In genomic region chr22:21857501-21857914, GRCh38 we compare ENCODE assay signal across 11 cellular contexts. TPM values are rescaled to one million over a fixed set of nuclear protein-coding genes. Genes with fewer than 3 reads are reported as not detected.
DNase-seq lines count a peak whose midpoint lies in the region; ATAC-seq and TF ChIP-seq lines count a peak whose summit lies in the region.
"Had no signal": no experiment of that assay in that cellular context is flagged by ENCODE, and none has a peak within 500 bp of the region (broad histone marks: within the 10 kb centered on the region; RNA-seq: fewer than 3 reads in every experiment).

No MANE protein-coding gene starts in this region.

- no peak for DNase-seq in activated CD8-positive, alpha-beta T cell treated with anti-CD3 and anti-CD28 coated beads for 36 hours
- no peak for DNase-seq in activated CD8-positive, alpha-beta T cell treated with anti-CD3 and anti-CD28 coated beads, Interleukin-2, amount 10 ng/mL, durations not matched to agents 7 days and 5 days
- peak; percentile 8 for DNase-seq in dermis blood vessel endothelial cell
- no peak for DNase-seq in stimulated activated effector memory CD8-positive, alpha-beta T cell treated with anti-CD3 and anti-CD28 coated beads, Interleukin-12 subunit alpha, Interleukin-12 subunit beta, amount 100 ng/mL, for 72 hours (ENCODE audit: low spot score in 2 of 2)
- no peak for DNase-seq in RWPE1 (ENCODE audit: low spot score)
- no peak for DNase-seq in ecto neural progenitor cell (ENCODE audit: low spot score)
- DNase-seq: MM.1S; stimulated activated CD4-positive, alpha-beta T cell treated with anti-CD3 and anti-CD28 coated beads, Interleukin-4, amount 100 ng/mL, for 1 hour had no signal

- H3K36me3 Mint-ChIP-seq in activated CD8-positive, alpha-beta T cell treated with anti-CD3 and anti-CD28 coated beads for 36 hours (ENCODE audit: low read depth): peaks cover 14% of the 10 kb centered on the region
- peaks cover 42% of the 10 kb centered on the region for H3K36me3 Mint-ChIP-seq in activated CD8-positive, alpha-beta T cell treated with anti-CD3 and anti-CD28 coated beads, Interleukin-2, amount 10 ng/mL, durations not matched to agents 7 days and 5 days (ENCODE audit: low read depth)
- H3K36me3 Mint-ChIP-seq in stimulated activated effector memory CD8-positive, alpha-beta T cell treated with anti-CD3 and anti-CD28 coated beads, Interleukin-12 subunit alpha, Interleukin-12 subunit beta, amount 100 ng/mL, for 72 hours: peaks cover 12% of the 10 kb centered on the region

- peak; percentile 57 for ATAC-seq in activated CD8-positive, alpha-beta T cell treated with anti-CD3 and anti-CD28 coated beads for 36 hours
- no peak for ATAC-seq in activated CD8-positive, alpha-beta T cell treated with anti-CD3 and anti-CD28 coated beads, Interleukin-2, amount 10 ng/mL, durations not matched to agents 7 days and 5 days
- ATAC-seq in HG03571 (IDR thresholded peaks at IDR 0.05; ENCODE audit: unreplicated experiment) (peak; percentile 62), GM21447 (IDR thresholded peaks at IDR 0.05; ENCODE audit: unreplicated experiment) (no peak)
- peak; percentile 93 for ATAC-seq in stimulated activated effector memory CD8-positive, alpha-beta T cell treated with anti-CD3 and anti-CD28 coated beads, Interleukin-12 subunit alpha, Interleukin-12 subunit beta, amount 100 ng/mL, for 72 hours
- ATAC-seq: A549 had no signal

- CTCF ChIA-PET in activated CD8-positive, alpha-beta T cell treated with anti-CD3 and anti-CD28 coated beads for 36 hours (lab: Charles Lee): interaction anchor here (0.6 to 1.2 kb wide), 4 partner anchors 10 to 94 kb away, joined by 3 to 4 read pairs (median 3); partner anchors contain the start of gene MAPK1
- CTCF ChIA-PET in activated CD8-positive, alpha-beta T cell treated with anti-CD3 and anti-CD28 coated beads, Interleukin-2, amount 10 ng/mL, durations not matched to agents 7 days and 5 days (lab: Charles Lee): interaction anchor here (0.9 kb wide), 1 partner anchor 9 kb away, joined by 3 read pairs; no protein-coding TSS in a partner anchor
- CTCF ChIA-PET in RWPE1 (lab: Yijun Ruan, JAX): no interaction called here

- H3K27ac Mint-ChIP-seq in activated CD8-positive, alpha-beta T cell treated with anti-CD3 and anti-CD28 coated beads for 36 hours: no peak overlapping the region
- no peak overlapping the region for H3K27ac Mint-ChIP-seq in activated CD8-positive, alpha-beta T cell treated with anti-CD3 and anti-CD28 coated beads, Interleukin-2, amount 10 ng/mL, durations not matched to agents 7 days and 5 days
- H3K27ac Mint-ChIP-seq in stimulated activated effector memory CD8-positive, alpha-beta T cell treated with anti-CD3 and anti-CD28 coated beads, Interleukin-12 subunit alpha, Interleukin-12 subunit beta, amount 100 ng/mL, for 72 hours: no peak overlapping the region

- H3K4me1 Mint-ChIP-seq in activated CD8-positive, alpha-beta T cell treated with anti-CD3 and anti-CD28 coated beads for 36 hours (ENCODE audit: low read depth): peaks cover 82% of the 10 kb centered on the region
- peaks cover 59% of the 10 kb centered on the region for H3K4me1 Mint-ChIP-seq in activated CD8-positive, alpha-beta T cell treated with anti-CD3 and anti-CD28 coated beads, Interleukin-2, amount 10 ng/mL, durations not matched to agents 7 days and 5 days (ENCODE audit: low read depth)
- peaks cover 76% of the 10 kb centered on the region for H3K4me1 Mint-ChIP-seq in stimulated activated effector memory CD8-positive, alpha-beta T cell treated with anti-CD3 and anti-CD28 coated beads, Interleukin-12 subunit alpha, Interleukin-12 subunit beta, amount 100 ng/mL, for 72 hours

- H3K27me3 Mint-ChIP-seq in activated CD8-positive, alpha-beta T cell treated with anti-CD3 and anti-CD28 coated beads for 36 hours: no peaks in the 10 kb centered on the region
- no peaks in the 10 kb centered on the region for H3K27me3 Mint-ChIP-seq in activated CD8-positive, alpha-beta T cell treated with anti-CD3 and anti-CD28 coated beads, Interleukin-2, amount 10 ng/mL, durations not matched to agents 7 days and 5 days (ENCODE audit: low read depth)

- POLR2A ChIA-PET in activated CD8-positive, alpha-beta T cell treated with anti-CD3 and anti-CD28 coated beads for 36 hours (lab: Charles Lee): interaction anchor here (1.1 to 1.5 kb wide), 3 partner anchors 10 to 205 kb away, joined by 3 to 7 read pairs (median 6); partner anchors contain the start of gene MAPK1
- POLR2A ChIA-PET in activated CD8-positive, alpha-beta T cell treated with anti-CD3 and anti-CD28 coated beads, Interleukin-2, amount 10 ng/mL, durations not matched to agents 7 days and 5 days (lab: Charles Lee): interaction anchor here (0.9 kb wide), 1 partner anchor 10 kb away, joined by 5 read pairs; the partner anchor contains the start of gene MAPK1
- POLR2A ChIA-PET in RWPE1 (lab: Yijun Ruan, JAX; ENCODE audit: low non-redundant PET): no interaction called here

- intact Hi-C loops in activated CD8-positive, alpha-beta T cell treated with anti-CD3 and anti-CD28 coated beads for 36 hours (cut with micrococcal nuclease): no loop called here

- no peak overlapping the region for H3K4me3 Mint-ChIP-seq in activated CD8-positive, alpha-beta T cell treated with anti-CD3 and anti-CD28 coated beads for 36 hours
- no peak overlapping the region for H3K4me3 Mint-ChIP-seq in activated CD8-positive, alpha-beta T cell treated with anti-CD3 and anti-CD28 coated beads, Interleukin-2, amount 10 ng/mL, durations not matched to agents 7 days and 5 days
- H3K4me3 Mint-ChIP-seq in stimulated activated effector memory CD8-positive, alpha-beta T cell treated with anti-CD3 and anti-CD28 coated beads, Interleukin-12 subunit alpha, Interleukin-12 subunit beta, amount 100 ng/mL, for 72 hours: peak overlapping the region; percentile 42

- no peak overlapping the region for H3K27ac ChIP-seq in RWPE1
- H3K27ac ChIP-seq: A549 had no signal

- TF ChIP-seq CTCF in activated CD8-positive, alpha-beta T cell treated with anti-CD3 and anti-CD28 coated beads for 36 hours (IDR thresholded peaks at IDR 0.05): no peak
- no peak for TF ChIP-seq CTCF in RWPE1 (conservative IDR thresholded peaks at IDR 0.05; ENCODE audit: low read depth)

- no peaks in the 10 kb centered on the region for H3K9me3 Mint-ChIP-seq in activated CD8-positive, alpha-beta T cell treated with anti-CD3 and anti-CD28 coated beads for 36 hours
- no peaks in the 10 kb centered on the region for H3K9me3 Mint-ChIP-seq in activated CD8-positive, alpha-beta T cell treated with anti-CD3 and anti-CD28 coated beads, Interleukin-2, amount 10 ng/mL, durations not matched to agents 7 days and 5 days (ENCODE audit: insufficient read depth)
- no peaks in the 10 kb centered on the region for H3K9me3 Mint-ChIP-seq in stimulated activated effector memory CD8-positive, alpha-beta T cell treated with anti-CD3 and anti-CD28 coated beads, Interleukin-12 subunit alpha, Interleukin-12 subunit beta, amount 100 ng/mL, for 72 hours

RNA-seq across cellular contexts. Expression of gene MAPK1, which starts 9.9 kb away (rescaled TPM):
- total RNA-seq in activated CD8-positive, alpha-beta T cell treated with anti-CD3 and anti-CD28 coated beads for 36 hours: 10 to 100 TPM; 87.1 to 93.4 TPM
- total RNA-seq in activated CD8-positive, alpha-beta T cell treated with anti-CD3 and anti-CD28 coated beads, Interleukin-2, amount 10 ng/mL, durations not matched to agents 7 days and 5 days: 100 to 1,000 TPM; 141 to 144 TPM
- total RNA-seq in dermis blood vessel endothelial cell: 72.0 and 119 TPM in 2 replicates

Comparison
In these comparisons a context has a peak if more than half of its experiments do, and no peak if none do; other contexts are left out.
1. ATAC-seq: peak in activated CD8-positive, alpha-beta T cell treated with anti-CD3 and anti-CD28 coated beads for 36 hours (single experiment), HG03571 (single experiment) and stimulated activated effector memory CD8-positive, alpha-beta T cell treated with anti-CD3 and anti-CD28 coated beads, Interleukin-12 subunit alpha, Interleukin-12 subunit beta, amount 100 ng/mL, for 72 hours (single experiment); none in activated CD8-positive, alpha-beta T cell treated with anti-CD3 and anti-CD28 coated beads, Interleukin-2, amount 10 ng/mL, durations not matched to agents 7 days and 5 days (single experiment) and GM21447 (single experiment).